Comparison of ENCODE assay signal across 8 cellular contexts in the genomic region with DNA sequence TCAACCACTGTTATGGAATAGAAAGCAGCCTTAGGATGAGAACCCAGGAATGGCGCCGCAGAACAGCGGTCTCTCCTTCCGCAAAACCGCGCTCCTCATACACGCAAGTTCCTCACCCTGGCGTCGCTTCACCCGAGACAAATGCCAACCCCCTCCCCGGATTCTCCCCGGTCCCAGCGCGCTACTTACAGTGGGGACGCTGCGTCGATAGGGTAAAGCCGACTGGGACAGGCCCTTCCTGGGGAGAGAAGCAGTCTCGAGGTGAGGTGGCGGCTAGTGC. TPM values are rescaled to one million over a fixed set of nuclear protein-coding genes. Genes with fewer than 3 reads are reported as not detected.
DNase-seq lines count a peak whose midpoint lies in the region; ATAC-seq, FAIRE-seq and TF ChIP-seq lines count a peak whose summit lies in the region.

No MANE protein-coding gene starts in this region.

- DNase-seq in NCI-H2227 (lab: John Stamatoyannopoulos, UW; ENCODE audit: unreplicated experiment) (peak; percentile 72), NCI-H2227 treated with DMSO at 0.1 percent for 48 hours (lab: John Stamatoyannopoulos, UW) (no peak), foreskin fibroblast (no peak), psoas muscle (no peak), GM12892 (ENCODE audit: insufficient read length) (no peak), C1 segment of cervical spinal cord (lab: John Stamatoyannopoulos, UW) (no peak)

- H3K27ac ChIP-seq in VCaP: peak overlapping the region; percentile 89
- peak overlapping the region; percentile 96 for H3K27ac ChIP-seq in psoas muscle

- H3K4me3 ChIP-seq in foreskin fibroblast (ENCODE audit: low read depth in 1 of 2, low read length in 2 of 2): peak overlapping the region; percentile 94
- H3K4me3 ChIP-seq in psoas muscle: peak overlapping the region; percentile 91

- no peaks in the 10 kb centered on the region for H3K27me3 ChIP-seq in psoas muscle (ENCODE audit: insufficient read depth in 3 of 3, low read length in 2 of 3)

- intact Hi-C loops in psoas muscle (cut with DNase I): loop anchor here in 1 of 2 donors (5.0 to 10.0 kb wide), 3 partner anchors 130 to 648 kb away; a partner anchor contains a TSS

- ATAC-seq in HG02870 (IDR thresholded peaks at IDR 0.05; ENCODE audit: unreplicated experiment): peak; percentile 11
- ATAC-seq in psoas muscle: peak; percentile 41 to 63 (median 48)

- TF ChIP-seq CTCF in VCaP (conservative IDR thresholded peaks at IDR 0.05): no peak
- no peak for TF ChIP-seq CTCF in foreskin fibroblast (IDR thresholded peaks at IDR 0.05; ENCODE audit: low read depth, low read length)
- no peak for TF ChIP-seq CTCF in psoas muscle (IDR thresholded peaks at IDR 0.05)

- TF ChIP-seq POLR2A in GM12892 (IDR thresholded peaks at IDR 0.05; ENCODE audit: low read depth, low read length): no peak

- 0 to 1% (median 0%) methylated on average over 20 of the region's 20 CpGs for WGBS in psoas muscle, 3 donors

- H3K9me3 ChIP-seq in psoas muscle: no peaks in the 10 kb centered on the region

- FAIRE-seq in GM12892 (lab: Jason Lieb, UNC): no peak

- H3K4me1 ChIP-seq in psoas muscle: peaks cover 19% of the 10 kb centered on the region

- H3K36me3 ChIP-seq in psoas muscle (ENCODE audit: insufficient read depth in 1 of 2, low read depth in 1 of 2): peaks cover 3 to 37% of the 10 kb centered on the region in 2 donors

RNA-seq across cellular contexts. Expression of a gene that starts 0.3 kb away (rescaled TPM):
- total RNA-seq in psoas muscle: 1,000 to 10,000 TPM in 2 of 4 donors, 100 to 1,000 TPM in 2; 717 to 1,079 (median 1,007) TPM
- polyA plus RNA-seq in psoas muscle: 1,000 to 10,000 TPM; 1,994 to 2,310 (median 2,088) TPM
- 4,643 TPM for polyA plus RNA-seq in GM12892 (2012; ENCODE audit: missing spikeins)
